ENCODE assay signal across 17 cellular contexts in genomic region chr16:88301886-88302285, GRCh38.
"Had no signal": no experiment of that assay in that cellular context is flagged by ENCODE, and none has a peak within 500 bp of the region (broad histone marks: within the 10 kb centered on the region; RNA-seq: fewer than 3 reads in every experiment).

No MANE protein-coding gene starts in this region.

- H3K36me3 ChIP-seq: ascending aorta, heart left ventricle, tibial artery had no signal

- H3K27me3 Mint-ChIP-seq: activated naive CD8-positive, alpha-beta T cell treated with anti-CD3 and anti-CD28 coated beads, Interleukin-2, amount 50 U/mL, for 24 hours had no signal

- H3K4me3 Mint-ChIP-seq: activated naive CD4-positive, alpha-beta T cell treated with anti-CD3 and anti-CD28 coated beads for 36 hours; activated naive CD8-positive, alpha-beta T cell treated with anti-CD3 and anti-CD28 coated beads, Interleukin-2, amount 50 U/mL, for 24 hours; effector memory CD8-positive, alpha-beta T cell; naive thymus-derived CD4-positive, alpha-beta T cell had no signal

- H3K4me3 ChIP-seq: ascending aorta, heart left ventricle, SK-N-MC, tibial artery had no signal

- FAIRE-seq: bronchial epithelial cell, frontal cortex had no signal

- ATAC-seq: activated naive CD8-positive, alpha-beta T cell treated with anti-CD3 and anti-CD28 coated beads, Interleukin-2, amount 50 U/mL, for 24 hours; effector memory CD8-positive, alpha-beta T cell; heart left ventricle; naive thymus-derived CD4-positive, alpha-beta T cell had no signal

- H3K36me3 Mint-ChIP-seq: naive thymus-derived CD4-positive, alpha-beta T cell had no signal

- DNase-seq: activated CD4-positive, CD25-positive, alpha-beta regulatory T cell treated with anti-CD3 and anti-CD28 coated beads, Interleukin-2, amount 50 U/mL, for 72 hours; activated naive CD4-positive, alpha-beta T cell treated with anti-CD3 and anti-CD28 coated beads for 36 hours; activated naive CD8-positive, alpha-beta T cell treated with anti-CD3 and anti-CD28 coated beads, Interleukin-2, amount 50 U/mL, for 24 hours; activated T-cell treated with anti-CD3 and anti-CD28 coated beads for 4 hours; dermis blood vessel endothelial cell; effector memory CD8-positive, alpha-beta T cell; mammary epithelial cell; naive thymus-derived CD4-positive, alpha-beta T cell; stimulated activated CD4-positive, alpha-beta T cell treated with anti-CD3 and anti-CD28 coated beads, Interleukin-2, amount 100 ng/mL, for 48 hours; stimulated activated naive CD4-positive, alpha-beta T cell; tibial artery had no signal

- H3K4me1 Mint-ChIP-seq: activated naive CD8-positive, alpha-beta T cell treated with anti-CD3 and anti-CD28 coated beads, Interleukin-2, amount 50 U/mL, for 24 hours had no signal

- H3K27me3 ChIP-seq: ascending aorta, tibial artery had no signal

- H3K27ac ChIP-seq: ascending aorta, epithelial cell of prostate, heart left ventricle, SK-N-MC, tibial artery had no signal

- H3K9me3 ChIP-seq: ascending aorta, tibial artery had no signal

- H3K27ac Mint-ChIP-seq: activated naive CD4-positive, alpha-beta T cell treated with anti-CD3 and anti-CD28 coated beads for 36 hours; activated naive CD8-positive, alpha-beta T cell treated with anti-CD3 and anti-CD28 coated beads, Interleukin-2, amount 50 U/mL, for 24 hours; effector memory CD8-positive, alpha-beta T cell; naive thymus-derived CD4-positive, alpha-beta T cell had no signal
